24 cellular contexts compared by ENCODE assay signal in the genomic region with DNA sequence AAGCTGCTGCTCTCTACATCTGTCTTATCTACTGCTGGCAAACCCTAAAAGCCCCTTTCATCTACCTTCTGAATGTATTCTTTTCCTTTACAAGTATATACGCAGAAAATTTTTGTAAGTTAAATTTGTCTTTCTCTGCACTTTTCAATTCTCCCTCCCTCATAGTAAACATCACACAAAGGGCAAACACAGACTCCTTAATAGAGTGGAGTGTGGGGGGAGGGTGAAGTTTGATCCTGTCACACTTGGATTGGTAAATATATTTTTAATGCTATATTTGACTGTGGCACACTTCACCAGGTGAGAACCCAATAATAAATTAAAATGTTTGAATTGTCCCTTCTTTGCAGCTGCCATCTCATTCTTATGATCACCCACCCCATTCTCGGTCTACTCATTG. TPM values are rescaled to one million over a fixed set of nuclear protein-coding genes. Genes with fewer than 3 reads are reported as not detected.
DNase-seq lines count a peak whose midpoint lies in the region; ATAC-seq and TF ChIP-seq lines count a peak whose summit lies in the region.
"Had no signal": no experiment of that assay in that cellular context is flagged by ENCODE, and none has a peak within 500 bp of the region (broad histone marks: within the 10 kb centered on the region; RNA-seq: fewer than 3 reads in every experiment).

No MANE protein-coding gene starts in this region.

- intact Hi-C loops in mucosa of descending colon (cut with DNase I, micrococcal nuclease) (no loop called here), left ventricle myocardium superior (cut with micrococcal nuclease) (no loop called here)

- H3K27ac Mint-ChIP-seq in immature natural killer cell: no peak overlapping the region
- H3K27ac Mint-ChIP-seq: activated CD8-positive, alpha-beta T cell treated with anti-CD3 and anti-CD28 coated beads, Interleukin-2, amount 10 ng/mL, durations not matched to agents 7 days and 5 days had no signal

- TF ChIP-seq CTCF in mucosa of descending colon (IDR thresholded peaks at IDR 0.05): no peak

- ATAC-seq in mucosa of descending colon: peak; percentile 2
- no peak for ATAC-seq in left ventricle myocardium superior
- ATAC-seq in activated T-cell treated with anti-CD3 and anti-CD28 coated beads, Interleukin-2, amount 50 U/mL, for 4 hours: no peak
- ATAC-seq: activated CD8-positive, alpha-beta T cell treated with anti-CD3 and anti-CD28 coated beads, Interleukin-2, amount 10 ng/mL, durations not matched to agents 7 days and 5 days; SK-N-SH treated with all-trans-retinoic acid at 6 μM for 48 hours had no signal

- peaks cover 23% of the 10 kb centered on the region in 2 donors for H3K4me1 Mint-ChIP-seq in immature natural killer cell
- peaks cover 31% of the 10 kb centered on the region for H3K4me1 Mint-ChIP-seq in activated T-cell treated with anti-CD3 and anti-CD28 coated beads, Interleukin-2, amount 50 U/mL, for 4 hours (ENCODE audit: low read depth)

- peak; percentile 11 for DNase-seq in COR-L47 (lab: John Stamatoyannopoulos, UW)
- peak; percentile 29 for DNase-seq in NCI-H1092 (lab: John Stamatoyannopoulos, UW)
- peak; percentile 80 for DNase-seq in NCI-H69 (lab: John Stamatoyannopoulos, UW)
- no peak for DNase-seq in mucosa of descending colon
- DNase-seq in HK-2 (ENCODE audit: unreplicated experiment): no peak
- DNase-seq in immature natural killer cell: no peak
- no peak for DNase-seq in left ventricle myocardium superior
- DNase-seq in activated T-cell treated with anti-CD3 and anti-CD28 coated beads, Interleukin-2, amount 50 U/mL, for 4 hours: no peak
- DNase-seq: activated CD4-positive, CD25-positive, alpha-beta regulatory T cell; activated CD8-positive, alpha-beta T cell treated with anti-CD3 and anti-CD28 coated beads, Interleukin-2, amount 10 ng/mL, durations not matched to agents 7 days and 5 days; activated naive CD4-positive, alpha-beta T cell treated with anti-CD3 and anti-CD28 coated beads, Interleukin-2, amount 50 U/mL, for 16 hours; activated T-cell treated with anti-CD3 and anti-CD28 coated beads, Interleukin-2, amount 50 U/mL, for 48 hours; aorta; CD4-positive, CD25-positive, alpha-beta regulatory T cell; central memory CD4-positive, alpha-beta T cell; foreskin fibroblast; hippocampal formation; KG1; NCI-H2227 treated with DMSO at 0.1 percent for 48 hours; stimulated activated naive CD4-positive, alpha-beta T cell; T-helper 9 cell; thyroid gland had no signal

- no peaks in the 10 kb centered on the region for H3K9me3 ChIP-seq in mucosa of descending colon
- H3K9me3 ChIP-seq: HAP-1, thyroid gland had no signal

- no peaks in the 10 kb centered on the region for H3K36me3 Mint-ChIP-seq in immature natural killer cell
- H3K36me3 Mint-ChIP-seq in activated T-cell treated with anti-CD3 and anti-CD28 coated beads, Interleukin-2, amount 50 U/mL, for 4 hours (ENCODE audit: insufficient read depth): no peaks in the 10 kb centered on the region
- H3K36me3 Mint-ChIP-seq: CD4-positive, CD25-positive, alpha-beta regulatory T cell had no signal

- peaks cover 0 to 2% (median 0%) of the 10 kb centered on the region in 6 donors for H3K9me3 Mint-ChIP-seq in immature natural killer cell
- H3K9me3 Mint-ChIP-seq in activated T-cell treated with anti-CD3 and anti-CD28 coated beads, Interleukin-2, amount 50 U/mL, for 4 hours: no peaks in the 10 kb centered on the region

- no peaks in the 10 kb centered on the region for H3K27me3 Mint-ChIP-seq in immature natural killer cell (ENCODE audit: low read depth in 3 of 3)
- no peaks in the 10 kb centered on the region for H3K27me3 Mint-ChIP-seq in activated T-cell treated with anti-CD3 and anti-CD28 coated beads, Interleukin-2, amount 50 U/mL, for 4 hours (ENCODE audit: low read depth)
- H3K27me3 Mint-ChIP-seq: CD4-positive, CD25-positive, alpha-beta regulatory T cell had no signal

- H3K36me3 ChIP-seq in mucosa of descending colon (ENCODE audit: low read depth): no peaks in the 10 kb centered on the region
- H3K36me3 ChIP-seq: HAP-1, thyroid gland had no signal

- H3K4me3 Mint-ChIP-seq in immature natural killer cell: no peak overlapping the region
- no peak overlapping the region for H3K4me3 Mint-ChIP-seq in activated T-cell treated with anti-CD3 and anti-CD28 coated beads, Interleukin-2, amount 50 U/mL, for 4 hours
- H3K4me3 Mint-ChIP-seq: activated CD8-positive, alpha-beta T cell treated with anti-CD3 and anti-CD28 coated beads, Interleukin-2, amount 10 ng/mL, durations not matched to agents 7 days and 5 days; CD4-positive, CD25-positive, alpha-beta regulatory T cell had no signal

- H3K4me3 ChIP-seq in mucosa of descending colon: no peak overlapping the region
- H3K4me3 ChIP-seq: HAP-1, thyroid gland had no signal

- H3K4me1 ChIP-seq in mucosa of descending colon (ENCODE audit: low read depth): peaks cover 33% of the 10 kb centered on the region

RNA-seq across cellular contexts. Expression of gene PAQR8, which starts 33.2 kb away (rescaled TPM):
- 100 to 1,000 TPM in 1 of 3 donors, 10 to 100 TPM in 2; 70.6 to 184 (median 81.4) TPM for total RNA-seq in mucosa of descending colon
- polyA plus RNA-seq in immature natural killer cell: 1 to 10 TPM; 2.9 to 6.5 (median 6.2) TPM
- 1.8 TPM for total RNA-seq in left ventricle myocardium superior
- total RNA-seq in activated T-cell treated with anti-CD3 and anti-CD28 coated beads, Interleukin-2, amount 50 U/mL, for 4 hours: 1 to 10 TPM; 1.4 to 3.4 (median 2.6) TPM

RNA-seq across cellular contexts. Expression of gene MCM3, which starts 44.2 kb away (rescaled TPM):
- 10 to 100 TPM; 32.1 to 43.6 (median 36.7) TPM for total RNA-seq in mucosa of descending colon
- polyA plus RNA-seq in immature natural killer cell: 10 to 100 TPM; 40.5 to 73.8 (median 43.6) TPM
- 21.8 TPM for total RNA-seq in left ventricle myocardium superior
- total RNA-seq in activated T-cell treated with anti-CD3 and anti-CD28 coated beads, Interleukin-2, amount 50 U/mL, for 4 hours: 100 to 1,000 TPM; 184 to 240 (median 199) TPM

Comparison
In these comparisons a context has a peak if more than half of its experiments do, and no peak if none do; other contexts are left out.
1. DNase-seq: peak in COR-L47 (single experiment), NCI-H1092 (single experiment) and NCI-H69 (single experiment); none in mucosa of descending colon (0 of 3), HK-2 (single experiment), immature natural killer cell (0 of 3), left ventricle myocardium superior (single experiment) and activated T-cell treated with anti-CD3 and anti-CD28 coated beads, Interleukin-2, amount 50 U/mL, for 4 hours (single experiment).
2. RNA of gene PAQR8, which starts 33.2 kb away (total RNA-seq): 70.6 to 184 TPM in mucosa of descending colon; 1.4 to 3.4 TPM in activated T-cell treated with anti-CD3 and anti-CD28 coated beads, Interleukin-2, amount 50 U/mL, for 4 hours and 1.8 TPM in left ventricle myocardium superior (single experiment); every median in the first group is over 10 times any median in the second.